Comparison of ENCODE assay signal across 8 cellular contexts in the genomic region with DNA sequence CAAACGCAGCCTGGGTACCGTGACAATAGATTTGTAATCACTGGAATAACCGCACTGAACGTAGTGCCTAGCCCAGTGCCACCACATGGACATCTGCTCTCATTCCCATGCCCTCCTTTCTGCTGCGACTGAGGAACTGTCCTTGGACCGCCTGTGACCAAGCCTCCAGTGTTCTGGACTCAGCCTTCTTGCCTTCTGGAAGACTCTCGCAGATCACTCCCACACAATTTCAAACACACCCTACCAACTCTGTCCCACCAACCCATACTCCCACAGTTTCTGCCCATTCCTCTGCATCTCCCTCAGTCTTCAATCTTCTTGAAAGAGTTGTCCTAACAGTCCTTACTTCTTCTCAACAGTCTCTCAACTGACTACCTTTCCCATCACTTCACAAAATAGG. TPM values are rescaled to one million over a fixed set of nuclear protein-coding genes. Genes with fewer than 3 reads are reported as not detected.
DNase-seq lines count a peak whose midpoint lies in the region; ATAC-seq, FAIRE-seq and TF ChIP-seq lines count a peak whose summit lies in the region.

No MANE protein-coding gene starts in this region.

- POLR2A ChIA-PET in HEK293 (lab: Yijun Ruan, JAX) (interaction anchor here (1.3 kb wide), 1 partner anchor 54 kb away, joined by 3 read pairs; no protein-coding TSS in a partner anchor), endothelial cell of umbilical vein (lab: Charles Lee) (no interaction called here)

- H3K79me2 ChIP-seq in endothelial cell of umbilical vein (ENCODE audit: control insufficient read depth, insufficient read depth, low read length) = peaks cover 72% of the 10 kb centered on the region

- ATAC-seq in SK-N-SH treated with all-trans-retinoic acid at 6 μM for 48 hours = peak; percentile 1; the same call in 2 of the 3 replicates

- H3K36me3 ChIP-seq in ES-I3 (ENCODE audit: insufficient read depth, low read length) (0 out of 2 replicates have a peak, but pooled peaks cover 2% of the 10 kb centered on the region), HEK293 (ENCODE audit: control insufficient read depth in 2 of 2, insufficient read depth in 1 of 2, low read length in 2 of 2) (peaks cover 0 to 22% of the 10 kb centered on the region in 2 experiments; a peak in 2 of 3 replicates), endothelial cell of umbilical vein (ENCODE audit: control insufficient read depth in 2 of 2, extremely low read depth in 1 of 2, insufficient read depth in 2 of 2, low read length in 2 of 2) (no peaks in the 10 kb centered on the region), sigmoid colon (no peaks in the 10 kb centered on the region)

- H3K27me3 ChIP-seq in endothelial cell of umbilical vein (ENCODE audit: control insufficient read depth in 2 of 2, insufficient read depth in 2 of 2, low read length in 2 of 2) (no peaks in the 10 kb centered on the region), sigmoid colon (no peaks in the 10 kb centered on the region)

- H3K9me3 ChIP-seq in ES-I3 (ENCODE audit: control insufficient read depth, insufficient read depth, low read length) = no peaks in the 10 kb centered on the region
- no peaks in the 10 kb centered on the region for H3K9me3 ChIP-seq in HEK293 (ENCODE audit: control insufficient read depth, insufficient read depth, low read depth, low read length)
- no peaks in the 10 kb centered on the region for H3K9me3 ChIP-seq in endothelial cell of umbilical vein (replicated peaks; ENCODE audit: control insufficient read depth, insufficient read depth, low read length)
- H3K9me3 ChIP-seq in sigmoid colon = no peaks in the 10 kb centered on the region

- TF ChIP-seq CTCF in HEK293 (tag by site-specific recombination; IDR thresholded peaks at IDR 0.05) (no peak), endothelial cell of umbilical vein (IDR thresholded peaks at IDR 0.05; ENCODE audit: extremely low read depth in 1 of 2, insufficient read depth in 1 of 2, low read depth in 1 of 2, low read length in 2 of 2) (no peak), sigmoid colon (IDR thresholded peaks at IDR 0.05) (no peak)

- H3K9ac ChIP-seq in ES-I3 (ENCODE audit: low read depth, low read length) (peak overlapping the region; percentile 91; the same call in 1 of the 2 replicates), endothelial cell of umbilical vein (replicated peaks; ENCODE audit: extremely low read depth, insufficient read depth, low read length) (peak overlapping the region; percentile 73)

- no peak for FAIRE-seq in endothelial cell of umbilical vein (lab: Jason Lieb, UNC)

- H3K4me1 ChIP-seq in ES-I3 (ENCODE audit: insufficient read depth, low read length) (peaks cover 16% of the 10 kb centered on the region), HEK293 (ENCODE audit: control insufficient read depth, insufficient read depth, low read length) (0 out of 2 replicates have a peak, but pooled peaks cover 3% of the 10 kb centered on the region), endothelial cell of umbilical vein (ENCODE audit: control insufficient read depth, extremely low read depth, insufficient read depth, low read length) (peaks cover 23% of the 10 kb centered on the region), sigmoid colon (peaks cover 0 to 46% (median 37%) of the 10 kb centered on the region in 4 donors)

- WGBS in sigmoid colon, 2 donors = 41 to 58% methylated on average over 7 of the region's 7 CpGs

- H3K27ac ChIP-seq in HEK293 (ENCODE audit: extremely low read depth, low read depth, low read length) = no peak overlapping the region
- H3K27ac ChIP-seq in endothelial cell of umbilical vein (ENCODE audit: insufficient read depth, low read depth, low read length) = peak overlapping the region; percentile 83
- H3K27ac ChIP-seq in sigmoid colon = peak overlapping the region; percentile 86 to 91 (median 90)

- TF ChIP-seq EP300 in sigmoid colon (IDR thresholded peaks at IDR 0.05) = no peak

- peaks cover 6% of the 10 kb centered on the region for H4K20me1 ChIP-seq in endothelial cell of umbilical vein (replicated peaks; ENCODE audit: control insufficient read depth, extremely low read depth, insufficient read depth, low read length)

- no peak for TF ChIP-seq POLR2A in endothelial cell of umbilical vein (IDR thresholded peaks at IDR 0.05; ENCODE audit: low read depth, low read length)
- no peak for TF ChIP-seq POLR2A in sigmoid colon (IDR thresholded peaks at IDR 0.05)

- DNase-seq in endothelial cell of umbilical vein (ENCODE audit: low read depth, low spot score) (no peak), sigmoid colon (no peak), DMS114 treated with DMSO at 0.1 percent for 48 hours (lab: John Stamatoyannopoulos, UW; ENCODE audit: unreplicated experiment) (no peak), NCI-H524 treated with DMSO at 0.1 percent for 48 hours (lab: John Stamatoyannopoulos, UW) (no peak), superior temporal gyrus (ENCODE audit: extremely low spot score) (no peak)

- CTCF ChIA-PET in HEK293 (lab: Yijun Ruan, JAX) = interaction anchor here (0.6 to 0.7 kb wide), 2 partner anchors 294 to 697 kb away, joined by 3 read pairs; no protein-coding TSS in a partner anchor
- CTCF ChIA-PET in endothelial cell of umbilical vein (lab: Charles Lee) = interaction anchor here (1.0 to 2.9 kb wide), 3 partner anchors 22 to 81 kb away, joined by 3 to 17 read pairs (median 4); no protein-coding TSS in a partner anchor

- H3K4me3 ChIP-seq in HEK293 (ENCODE audit: low read depth, low read length) = peak overlapping the region; percentile 81
- peak overlapping the region; percentile 68 to 84 (median 82) for H3K4me3 ChIP-seq in endothelial cell of umbilical vein (replicated peaks in 1 of 3; ENCODE audit: insufficient read depth in 1 of 3, low read depth in 1 of 3, low read length in 3 of 3)
- peak overlapping the region; percentile 68 to 93 (median 91) for H3K4me3 ChIP-seq in sigmoid colon

- no peak overlapping the region for H2AFZ ChIP-seq in endothelial cell of umbilical vein (ENCODE audit: low read depth, low read length)

- no peaks in the 10 kb centered on the region for H3K9me1 ChIP-seq in endothelial cell of umbilical vein (replicated peaks; ENCODE audit: control insufficient read depth, extremely low read depth, insufficient read depth, low read length)

- intact Hi-C loops in endothelial cell of umbilical vein (cut with micrococcal nuclease) (loop anchor here (2.0 kb wide), 1 partner anchor 54 kb away; the partner anchor contains the start of gene CNOT11), sigmoid colon (cut with DNase I) (no loop called here)

- BruUV-seq in endothelial cell of umbilical vein (replicated peaks; lab: Mats Ljungman, UMichigan) = no TSS peak

- H3K4me2 ChIP-seq in endothelial cell of umbilical vein (ENCODE audit: insufficient read depth, low read length) = peak overlapping the region; percentile 94

- dilution Hi-C loops in endothelial cell of umbilical vein (cut with MboI; ENCODE audit: extremely low pct_ligation_motif_present, low sequenced_read_pairs) = no loop called here

TF ChIP-seq in HEK293, 187 proteins besides CTCF, POLR2A, EP300 and RAD21 (continues in another document):
- no peak for TF ChIP-seq ZNF596 (tag by site-specific recombination; IDR thresholded peaks at IDR 0.05)

TF ChIP-seq in SK-N-SH treated with all-trans-retinoic acid at 6 μM for 48 hours, 23 proteins besides CTCF, POLR2A, EP300 and RAD21 (continues in another document):
- no peak for TF ChIP-seq ARNTL (CRISPR knock-in tag; IDR thresholded peaks at IDR 0.05; ENCODE audit: borderline replicate concordance, low read depth)

TF ChIP-seq in endothelial cell of umbilical vein, 7 proteins besides CTCF, POLR2A, EP300 and RAD21:
- no peak for TF ChIP-seq EZH2 (IDR thresholded peaks at IDR 0.05; ENCODE audit: borderline replicate concordance, low read depth, low read length, severe bottlenecking)
- TF ChIP-seq, protein P1, sequence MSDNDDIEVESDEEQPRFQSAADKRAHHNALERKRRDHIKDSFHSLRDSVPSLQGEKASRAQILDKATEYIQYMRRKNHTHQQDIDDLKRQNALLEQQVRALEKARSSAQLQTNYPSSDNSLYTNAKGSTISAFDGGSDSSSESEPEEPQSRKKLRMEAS (IDR thresholded peaks at IDR 0.05; ENCODE audit: insufficient read depth, insufficient read length) = no peak
- no peak for TF ChIP-seq MYC (IDR thresholded peaks at IDR 0.05; ENCODE audit: low read depth, low read length)
- no peak for TF ChIP-seq FOS (IDR thresholded peaks at IDR 0.05; ENCODE audit: borderline replicate concordance, insufficient read depth, low read length)
- no peak for TF ChIP-seq GATA2 (IDR thresholded peaks at IDR 0.05; ENCODE audit: insufficient read depth, insufficient read length, low read depth, low read length)
- no peak for TF ChIP-seq POLR2AphosphoS5 (IDR thresholded peaks at IDR 0.05; ENCODE audit: insufficient read depth, low read depth, low read length)
- TF ChIP-seq JUN (IDR thresholded peaks at IDR 0.05; ENCODE audit: borderline replicate concordance, insufficient read depth, insufficient read length, low read depth) = no peak

RNA-seq across cellular contexts. Expression of gene RNF149, which starts 2.1 kb away (rescaled TPM):
- 57.6 and 66.6 TPM in 2 replicates for total RNA-seq in endothelial cell of umbilical vein
- 28.1 and 31.3 TPM in 2 replicates for polyA plus RNA-seq in endothelial cell of umbilical vein
- polyA plus RNA-seq in endothelial cell of umbilical vein (2011; cell fraction: cytosol; rRNA removed) = 21.3 and 21.8 TPM in 2 replicates
- polyA plus RNA-seq in endothelial cell of umbilical vein (2011; cell fraction: nucleus; rRNA removed) = 60.8 and 88.5 TPM in 2 replicates
- 54.0 and 89.3 TPM in 2 replicates for polyA plus RNA-seq in endothelial cell of umbilical vein (2012)
- 36.7 and 51.1 TPM in 2 replicates for polyA minus RNA-seq in endothelial cell of umbilical vein
- polyA minus RNA-seq in endothelial cell of umbilical vein (2011; cell fraction: cytosol; rRNA and poly(A)+ RNA removed) = 26.3 TPM
- polyA minus RNA-seq in endothelial cell of umbilical vein (2011; cell fraction: nucleus; rRNA and poly(A)+ RNA removed) = 62.8 and 73.1 TPM in 2 replicates
- total RNA-seq in sigmoid colon = 10 to 100 TPM; 40.0 to 65.4 (median 56.5) TPM
- 10 to 100 TPM; 11.4 to 29.5 (median 20.8) TPM for polyA plus RNA-seq in sigmoid colon

RNA-seq across cellular contexts. Expression of gene CNOT11, which starts 53.7 kb away (rescaled TPM):
- 44.3 and 47.7 TPM in 2 replicates for total RNA-seq in endothelial cell of umbilical vein
- 34.6 and 40.5 TPM in 2 replicates for polyA plus RNA-seq in endothelial cell of umbilical vein
- 56.4 and 57.3 TPM in 2 replicates for polyA plus RNA-seq in endothelial cell of umbilical vein (2011; cell fraction: cytosol; rRNA removed)
- polyA plus RNA-seq in endothelial cell of umbilical vein (2011; cell fraction: nucleus; rRNA removed) = 83.5 and 83.9 TPM in 2 replicates
- polyA plus RNA-seq in endothelial cell of umbilical vein (2012) = 38.0 and 47.8 TPM in 2 replicates
- 54.1 and 55.4 TPM in 2 replicates for polyA minus RNA-seq in endothelial cell of umbilical vein
- polyA minus RNA-seq in endothelial cell of umbilical vein (2011; cell fraction: cytosol; rRNA and poly(A)+ RNA removed) = 30.9 TPM
- polyA minus RNA-seq in endothelial cell of umbilical vein (2011; cell fraction: nucleus; rRNA and poly(A)+ RNA removed) = 18.5 and 32.4 TPM in 2 replicates
- total RNA-seq in sigmoid colon = 10 to 100 TPM; 21.4 to 27.4 (median 22.1) TPM
- 10 to 100 TPM; 22.8 to 33.7 (median 27.5) TPM for polyA plus RNA-seq in sigmoid colon
